In the genomic region with DNA sequence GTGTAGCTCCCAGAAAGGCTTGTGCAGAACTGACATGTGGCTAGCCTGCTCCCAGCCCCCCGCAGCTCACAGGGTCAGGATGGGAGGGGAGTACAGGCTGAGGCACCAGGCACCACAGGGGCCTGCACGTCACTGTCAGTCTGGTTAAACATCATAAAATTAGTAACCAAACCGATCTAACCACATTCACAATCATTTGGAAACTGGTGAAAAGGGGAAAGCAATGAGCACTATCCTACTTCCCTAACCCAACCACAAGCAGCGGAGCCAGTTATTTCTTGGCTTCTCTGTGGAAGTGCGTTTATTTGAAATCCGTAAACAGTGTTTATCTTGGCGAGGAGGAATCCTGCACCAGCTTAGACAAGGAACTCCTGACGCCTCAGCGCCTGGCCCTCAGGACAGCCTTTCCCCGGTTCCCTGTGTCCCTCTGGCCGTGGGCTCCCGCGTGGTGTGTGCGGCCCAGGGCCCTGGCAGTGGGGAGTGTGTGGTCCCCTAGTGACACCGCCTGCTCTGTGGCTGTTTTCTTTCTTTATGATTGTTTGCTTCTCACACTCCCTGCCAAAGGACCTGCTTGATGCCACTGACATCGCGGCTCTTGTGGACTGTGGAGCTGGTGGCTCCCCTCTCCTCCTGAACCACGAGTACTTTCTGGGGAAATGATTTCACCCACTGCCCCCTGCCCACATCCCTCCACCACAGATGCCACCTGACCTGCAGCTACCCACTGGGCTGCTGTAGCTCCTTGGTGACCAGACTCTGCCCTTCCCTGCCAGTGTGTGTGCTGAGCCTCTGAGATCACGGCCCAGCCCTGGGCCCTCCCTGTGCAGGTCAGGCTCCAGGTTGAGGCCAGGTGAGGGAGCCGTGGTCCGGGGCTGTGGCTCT, we compare ENCODE assay signal across 9 cellular contexts. TPM values are rescaled to one million over a fixed set of nuclear protein-coding genes. Genes with fewer than 3 reads are reported as not detected.
DNase-seq lines count a peak whose midpoint lies in the region; ATAC-seq and TF ChIP-seq lines count a peak whose summit lies in the region.
"Had no signal": no experiment of that assay in that cellular context is flagged by ENCODE, and none has a peak within 500 bp of the region (broad histone marks: within the 10 kb centered on the region; RNA-seq: fewer than 3 reads in every experiment).

No MANE protein-coding gene starts in this region.

- H2AFZ ChIP-seq in PC-3 (ENCODE audit: low read length): no peak overlapping the region

- H3K4me2 ChIP-seq in PC-3 (ENCODE audit: low read length): peak overlapping the region; percentile 94

- H3K27ac ChIP-seq in PC-3 (ENCODE audit: low read length) (peak overlapping the region; percentile 100), duodenal mucosa (ENCODE audit: low read depth, low read length) (no peak overlapping the region)

- H3K4me3 ChIP-seq in PC-3 (ENCODE audit: low read length) (peak overlapping the region; percentile 68), duodenal mucosa (ENCODE audit: low read depth in 1 of 2, low read length in 2 of 2) (peak overlapping the region; percentile 18 to 30)

- no peaks in the 10 kb centered on the region for H3K9me2 ChIP-seq in PC-3 (replicated peaks; ENCODE audit: low read length)

- peak; percentile 48 to 80 for DNase-seq in activated naive CD4-positive, alpha-beta T cell treated with anti-CD3 and anti-CD28 coated beads, Interleukin-2, amount 50 U/mL, for 72 hours (ENCODE audit: low spot score in 2 of 2)
- no peak for DNase-seq in activated naive CD4-positive, alpha-beta T cell treated with anti-CD3 and anti-CD28 coated beads, Interleukin-2, amount 10 ng/mL, durations not matched to agents 7 days and 5 days
- DNase-seq in PC-3 (peak; percentile 96), NCI-H774 (lab: John Stamatoyannopoulos, UW) (no peak), NCI-H748 treated with DMSO at 0.1 percent for 48 hours (lab: John Stamatoyannopoulos, UW) (no peak)

- no TSS peak for BruUV-seq in PC-3 (replicated peaks; lab: Mats Ljungman, UMichigan)

- POLR2A ChIA-PET in PC-3 (lab: Charles Lee; ENCODE audit: unreplicated experiment): interaction anchor here (0.6 kb wide), 1 partner anchor 12 kb away, joined by 3 read pairs; no protein-coding TSS in a partner anchor

- H3K9me3 ChIP-seq in PC-3 (ENCODE audit: low read length): no peaks in the 10 kb centered on the region
- H3K9me3 ChIP-seq in duodenal mucosa (ENCODE audit: control insufficient read depth in 1 of 2, low read length in 2 of 2): no peaks in the 10 kb centered on the region

- no peaks in the 10 kb centered on the region for H3F3A ChIP-seq in PC-3 (ENCODE audit: low read length, unreplicated experiment)

- H3K36me3 Mint-ChIP-seq in activated naive CD4-positive, alpha-beta T cell treated with anti-CD3 and anti-CD28 coated beads, Interleukin-2, amount 50 U/mL, for 72 hours: no peaks in the 10 kb centered on the region
- no peaks in the 10 kb centered on the region for H3K36me3 Mint-ChIP-seq in activated naive CD4-positive, alpha-beta T cell treated with anti-CD3 and anti-CD28 coated beads, Interleukin-2, amount 10 ng/mL, durations not matched to agents 7 days and 5 days
- H3K36me3 Mint-ChIP-seq in nephron (ENCODE audit: low read depth): no peaks in the 10 kb centered on the region

- intact Hi-C loops in PC-3 (cut with micrococcal nuclease): loop anchor here (1.0 to 2.0 kb wide), 2 partner anchors 16 to 117 kb away; no protein-coding TSS in a partner anchor

- H3K9ac ChIP-seq in PC-3 (ENCODE audit: low read length) (peak overlapping the region; percentile 87), duodenal mucosa (ENCODE audit: low read depth in 1 of 2, low read length in 2 of 2) (peak overlapping the region; percentile 32 to 39)

- H3K36me3 ChIP-seq in PC-3 (ENCODE audit: low read depth, low read length) (no peaks in the 10 kb centered on the region), duodenal mucosa (ENCODE audit: control insufficient read depth in 1 of 2, insufficient read depth in 2 of 2, low read length in 2 of 2) (no peaks in the 10 kb centered on the region)

- H3K9me3 Mint-ChIP-seq in activated naive CD4-positive, alpha-beta T cell treated with anti-CD3 and anti-CD28 coated beads, Interleukin-2, amount 50 U/mL, for 72 hours: no peaks in the 10 kb centered on the region
- no peaks in the 10 kb centered on the region for H3K9me3 Mint-ChIP-seq in activated naive CD4-positive, alpha-beta T cell treated with anti-CD3 and anti-CD28 coated beads, Interleukin-2, amount 10 ng/mL, durations not matched to agents 7 days and 5 days
- no peaks in the 10 kb centered on the region for H3K9me3 Mint-ChIP-seq in nephron

- H3K27ac Mint-ChIP-seq in activated naive CD4-positive, alpha-beta T cell treated with anti-CD3 and anti-CD28 coated beads, Interleukin-2, amount 50 U/mL, for 72 hours: peak overlapping the region in 1 of 2 donors; percentile 76
- no peak overlapping the region for H3K27ac Mint-ChIP-seq in activated naive CD4-positive, alpha-beta T cell treated with anti-CD3 and anti-CD28 coated beads, Interleukin-2, amount 10 ng/mL, durations not matched to agents 7 days and 5 days
- peak overlapping the region; percentile 46 to 76 (median 59) for H3K27ac Mint-ChIP-seq in nephron

- peaks cover 54% of the 10 kb centered on the region for H3K4me1 ChIP-seq in PC-3 (ENCODE audit: insufficient read depth, low read length)
- H3K4me1 ChIP-seq in duodenal mucosa (ENCODE audit: control insufficient read depth in 1 of 2, insufficient read depth in 2 of 2, low read length in 2 of 2): peaks cover 40 to 41% of the 10 kb centered on the region in 2 donors

- peaks cover 18% of the 10 kb centered on the region for H3K4me1 Mint-ChIP-seq in activated naive CD4-positive, alpha-beta T cell treated with anti-CD3 and anti-CD28 coated beads, Interleukin-2, amount 10 ng/mL, durations not matched to agents 7 days and 5 days
- H3K4me1 Mint-ChIP-seq in nephron: peaks cover 30% of the 10 kb centered on the region

- peak; percentile 67 to 74 for ATAC-seq in activated naive CD4-positive, alpha-beta T cell treated with anti-CD3 and anti-CD28 coated beads, Interleukin-2, amount 50 U/mL, for 72 hours
- ATAC-seq in HG02642 (IDR thresholded peaks at IDR 0.05; ENCODE audit: poor library complexity, unreplicated experiment): peak; percentile 27
- ATAC-seq in PC-3: peak; percentile 60

- TF ChIP-seq CTCF in PC-3 (conservative IDR thresholded peaks at IDR 0.05; ENCODE audit: low read depth, low read length) (no peak), nephron (IDR thresholded peaks at IDR 0.05; ENCODE audit: unreplicated experiment in 3 of 3) (no peak)

- peaks cover 38% of the 10 kb centered on the region for H3K79me2 ChIP-seq in PC-3 (ENCODE audit: low read length)

- CTCF ChIA-PET in activated naive CD4-positive, alpha-beta T cell treated with anti-CD3 and anti-CD28 coated beads, Interleukin-2, amount 10 ng/mL, durations not matched to agents 7 days and 5 days (lab: Charles Lee): interaction anchor here (1.2 to 1.3 kb wide), 2 partner anchors 36 to 117 kb away, joined by 3 read pairs; no protein-coding TSS in a partner anchor
- CTCF ChIA-PET in PC-3 (lab: Charles Lee): interaction anchor here (1.0 kb wide), 1 partner anchor 15 kb away, joined by 5 read pairs; no protein-coding TSS in a partner anchor

- H3K27me3 ChIP-seq in PC-3 (ENCODE audit: low read length) (no peaks in the 10 kb centered on the region), duodenal mucosa (ENCODE audit: control insufficient read depth in 1 of 2, insufficient read depth in 2 of 2, low read length in 2 of 2) (no peaks in the 10 kb centered on the region)
- H3K27me3 ChIP-seq: dorsolateral prefrontal cortex had no signal

- no peaks in the 10 kb centered on the region for H4K20me1 ChIP-seq in PC-3 (ENCODE audit: low read length)

- no peak overlapping the region for H3K4me3 Mint-ChIP-seq in activated naive CD4-positive, alpha-beta T cell treated with anti-CD3 and anti-CD28 coated beads, Interleukin-2, amount 10 ng/mL, durations not matched to agents 7 days and 5 days
- H3K4me3 Mint-ChIP-seq in nephron: peak overlapping the region in 1 of 3 experiments; percentile 22

- H3K27me3 Mint-ChIP-seq in activated naive CD4-positive, alpha-beta T cell treated with anti-CD3 and anti-CD28 coated beads, Interleukin-2, amount 10 ng/mL, durations not matched to agents 7 days and 5 days: peaks cover 20% of the 10 kb centered on the region
- no peaks in the 10 kb centered on the region for H3K27me3 Mint-ChIP-seq in nephron (ENCODE audit: low read depth)

RNA-seq across cellular contexts. Expression of gene INPP5A, which starts 38.0 kb away (rescaled TPM):
- total RNA-seq in activated naive CD4-positive, alpha-beta T cell treated with anti-CD3 and anti-CD28 coated beads, Interleukin-2, amount 50 U/mL, for 72 hours: 10 to 100 TPM; 10.5 to 14.0 TPM
- 22.6 and 27.8 TPM in 2 replicates for total RNA-seq in PC-3 (2014; rRNA removed)

Comparison
In these comparisons a context has a peak if more than half of its experiments do, and no peak if none do; other contexts are left out.
1. DNase-seq: peak in activated naive CD4-positive, alpha-beta T cell treated with anti-CD3 and anti-CD28 coated beads, Interleukin-2, amount 50 U/mL, for 72 hours (2 of 2) and PC-3 (single experiment); none in activated naive CD4-positive, alpha-beta T cell treated with anti-CD3 and anti-CD28 coated beads, Interleukin-2, amount 10 ng/mL, durations not matched to agents 7 days and 5 days (single experiment), NCI-H774 (single experiment) and NCI-H748 treated with DMSO at 0.1 percent for 48 hours (single experiment).
2. Peak in every context shown above with its lines, with median percentiles within 50 percentile points of each other: ATAC-seq.